In genomic region chr1:224624432-224624831, GRCh38 we compare ENCODE assay signal across 15 cellular contexts. TPM values are rescaled to one million over a fixed set of nuclear protein-coding genes. Genes with fewer than 3 reads are reported as not detected.
DNase-seq lines count a peak whose midpoint lies in the region; ATAC-seq and TF ChIP-seq lines count a peak whose summit lies in the region.
"Had no signal": no experiment of that assay in that cellular context is flagged by ENCODE, and none has a peak within 500 bp of the region (broad histone marks: within the 10 kb centered on the region; RNA-seq: fewer than 3 reads in every experiment).

No MANE protein-coding gene starts in this region.

- no peak overlapping the region for H3K4me3 ChIP-seq in Peyer's patch
- no peak overlapping the region for H3K4me3 ChIP-seq in smooth muscle cell
- H3K4me3 ChIP-seq: GM23338, right lobe of liver had no signal

- peaks cover 12% of the 10 kb centered on the region for H3K9me3 Mint-ChIP-seq in activated T-cell treated with anti-CD3 and anti-CD28 coated beads, Interleukin-2, amount 50 U/mL, for 4 hours
- peaks cover 0 to 10% of the 10 kb centered on the region in 2 donors for H3K9me3 Mint-ChIP-seq in effector memory CD8-positive, alpha-beta T cell

- H3K4me1 ChIP-seq in Peyer's patch (peaks cover 0 to 7% (median 0%) of the 10 kb centered on the region in 4 donors), smooth muscle cell (ENCODE audit: low read depth) (peaks cover 6% of the 10 kb centered on the region)
- H3K4me1 ChIP-seq: right lobe of liver had no signal

- peaks cover 2% of the 10 kb centered on the region for H3K36me3 Mint-ChIP-seq in activated T-cell treated with anti-CD3 and anti-CD28 coated beads, Interleukin-2, amount 50 U/mL, for 4 hours (ENCODE audit: insufficient read depth)
- peaks cover 9% of the 10 kb centered on the region for H3K36me3 Mint-ChIP-seq in effector memory CD8-positive, alpha-beta T cell (ENCODE audit: insufficient read depth)

- H3F3A ChIP-seq in smooth muscle cell (ENCODE audit: low read depth), result no peaks in the 10 kb centered on the region

- no peaks in the 10 kb centered on the region for H4K20me1 ChIP-seq in smooth muscle cell (ENCODE audit: low read depth)

- no peak for DNase-seq in activated T-cell treated with anti-CD3 and anti-CD28 coated beads, Interleukin-2, amount 50 U/mL, for 4 hours
- no peak for DNase-seq in activated T-cell treated with anti-CD3 and anti-CD28 coated beads, Interleukin-2, amount 50 U/mL, for 48 hours
- DNase-seq in Peyer's patch (no peak), smooth muscle cell (lab: John Stamatoyannopoulos, UW; ENCODE audit: unreplicated experiment) (no peak)
- no peak for DNase-seq in effector memory CD8-positive, alpha-beta T cell
- DNase-seq: cerebellar nuclear complex, DMS 273 treated with DMSO at 0.1 percent for 48 hours, NCI-H446 treated with DMSO at 0.1 percent for 48 hours, right lobe of liver had no signal

- H3K27ac ChIP-seq in Peyer's patch (peak overlapping the region in 3 of 4 donors; percentile 38 to 70 (median 51)), smooth muscle cell (ENCODE audit: low read depth) (peak overlapping the region; percentile 86)
- H3K27ac ChIP-seq: neutrophil, right lobe of liver had no signal

- H3K27me3 ChIP-seq in Peyer's patch (no peaks in the 10 kb centered on the region), smooth muscle cell (ENCODE audit: low read depth) (peaks cover 9% of the 10 kb centered on the region)
- H3K27me3 ChIP-seq: right lobe of liver had no signal

- H3K36me3 ChIP-seq in Peyer's patch (no peaks in the 10 kb centered on the region), smooth muscle cell (ENCODE audit: low read depth) (no peaks in the 10 kb centered on the region)
- H3K36me3 ChIP-seq: neutrophil, right lobe of liver had no signal

- H2AFZ ChIP-seq in smooth muscle cell (ENCODE audit: low read depth), result no peak overlapping the region
- H2AFZ ChIP-seq: GM23338 had no signal

- H3K9ac ChIP-seq in smooth muscle cell (ENCODE audit: low read depth), result peak overlapping the region; percentile 35

- no peak for ATAC-seq in activated T-cell treated with anti-CD3 and anti-CD28 coated beads, Interleukin-2, amount 50 U/mL, for 4 hours
- ATAC-seq in effector memory CD8-positive, alpha-beta T cell (replicated peaks), result no peak
- no peak for ATAC-seq in GM18520 (IDR thresholded peaks at IDR 0.05; ENCODE audit: unreplicated experiment)
- ATAC-seq in HG03439 (IDR thresholded peaks at IDR 0.05; ENCODE audit: unreplicated experiment), result no peak
- ATAC-seq in GM21576 (IDR thresholded peaks at IDR 0.05; ENCODE audit: unreplicated experiment), result no peak
- ATAC-seq: GM23338, Panc1 had no signal

- TF ChIP-seq CTCF in Peyer's patch (IDR thresholded peaks at IDR 0.05) (no peak), smooth muscle cell (IDR thresholded peaks at IDR 0.05; ENCODE audit: borderline replicate concordance, insufficient read depth, poor library complexity, severe bottlenecking) (no peak)

- H3K27ac Mint-ChIP-seq in effector memory CD8-positive, alpha-beta T cell, result peak overlapping the region; percentile 92 to 99
- H3K27ac Mint-ChIP-seq: GM23338 had no signal

- no peaks in the 10 kb centered on the region for H3K79me2 ChIP-seq in smooth muscle cell (ENCODE audit: low read depth)

- H3K9me3 ChIP-seq in Peyer's patch (no peaks in the 10 kb centered on the region), smooth muscle cell (replicated peaks; ENCODE audit: low read depth) (no peaks in the 10 kb centered on the region)
- H3K9me3 ChIP-seq: neutrophil, right lobe of liver had no signal

- peak overlapping the region; percentile 47 for H3K4me2 ChIP-seq in smooth muscle cell
- H3K4me2 ChIP-seq: GM23338 had no signal

- TF ChIP-seq POLR2A in Peyer's patch (IDR thresholded peaks at IDR 0.05), result no peak

- peaks cover 27% of the 10 kb centered on the region for H3K4me1 Mint-ChIP-seq in activated T-cell treated with anti-CD3 and anti-CD28 coated beads, Interleukin-2, amount 50 U/mL, for 4 hours (ENCODE audit: low read depth)
- peaks cover 23 to 28% of the 10 kb centered on the region in 2 donors for H3K4me1 Mint-ChIP-seq in effector memory CD8-positive, alpha-beta T cell (ENCODE audit: low read depth in 2 of 2)
- H3K4me1 Mint-ChIP-seq: GM23338 had no signal

- H3K4me3 Mint-ChIP-seq in activated T-cell treated with anti-CD3 and anti-CD28 coated beads, Interleukin-2, amount 50 U/mL, for 4 hours, result peak overlapping the region; percentile 34
- H3K4me3 Mint-ChIP-seq in effector memory CD8-positive, alpha-beta T cell, result peak overlapping the region; percentile 56 to 72
- H3K4me3 Mint-ChIP-seq: GM23338 had no signal

- peaks cover 7% of the 10 kb centered on the region for H3K27me3 Mint-ChIP-seq in activated T-cell treated with anti-CD3 and anti-CD28 coated beads, Interleukin-2, amount 50 U/mL, for 4 hours (ENCODE audit: low read depth)
- peaks cover 10 to 16% of the 10 kb centered on the region in 2 donors for H3K27me3 Mint-ChIP-seq in effector memory CD8-positive, alpha-beta T cell

- WGBS in smooth muscle cell (ENCODE audit: low lambda C conversion rate), result 93% methylated on average over 4 of the region's 4 CpGs

RNA-seq across cellular contexts. Expression of gene CNIH3, which starts 8.3 kb away (rescaled TPM):
- 1 to 10 TPM in 1 of 3 donors, under 1 TPM in 2; 0.66 to 1.1 (median 0.71) TPM for total RNA-seq in activated T-cell treated with anti-CD3 and anti-CD28 coated beads, Interleukin-2, amount 50 U/mL, for 4 hours
- total RNA-seq in Peyer's patch (not detected), smooth muscle cell (5.3 and 8.0 TPM in 2 replicates)
- 6.6 and 7.2 TPM in 2 replicates for polyA plus RNA-seq in smooth muscle cell
